Comparison of ENCODE assay signal across 8 cellular contexts in the genomic region with DNA sequence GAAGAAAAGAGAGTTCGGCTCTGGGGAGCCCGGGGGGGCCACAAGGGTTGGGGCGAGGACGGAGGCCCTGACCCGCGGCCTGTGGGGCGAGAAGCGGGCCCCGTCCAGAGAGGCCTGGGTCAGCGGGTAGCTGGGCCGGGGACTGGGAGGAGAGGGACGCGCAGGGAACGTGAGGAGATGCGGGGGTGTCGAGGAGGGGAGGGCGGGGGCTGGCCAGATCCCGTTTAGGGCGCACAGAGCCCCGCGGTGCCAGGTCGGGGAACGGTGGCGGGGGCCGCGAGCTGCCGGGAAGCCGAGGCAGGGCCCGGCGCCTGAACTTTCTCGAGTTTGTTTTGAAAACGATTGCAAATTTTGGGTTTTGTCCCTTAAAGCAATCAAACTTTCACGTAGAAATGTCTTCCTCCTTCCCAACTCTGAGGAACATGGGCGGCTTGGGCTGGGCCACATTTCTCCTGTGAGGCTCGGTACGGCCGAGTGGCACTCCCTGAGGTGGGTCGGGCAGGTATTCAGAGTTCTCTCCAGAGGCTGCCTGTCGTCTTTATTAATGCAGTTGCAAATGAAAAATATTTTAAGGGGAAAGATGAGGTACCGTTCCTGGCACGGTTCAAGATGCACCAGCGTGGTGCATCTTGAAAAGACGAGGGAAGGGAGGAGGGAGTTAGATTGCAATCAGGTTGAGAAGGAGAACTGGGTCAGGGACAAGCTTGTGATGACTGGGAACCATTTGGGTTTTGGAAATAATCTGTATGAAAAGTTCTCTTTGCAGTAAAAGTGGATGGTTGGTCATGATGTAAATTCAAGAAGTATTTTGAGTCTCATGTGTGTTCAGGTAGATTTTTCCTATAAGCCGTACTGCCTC. TPM values are rescaled to one million over a fixed set of nuclear protein-coding genes. Genes with fewer than 3 reads are reported as not detected.
DNase-seq lines count a peak whose midpoint lies in the region; ATAC-seq and TF ChIP-seq lines count a peak whose summit lies in the region.

No MANE protein-coding gene starts in this region.

- H3K27me3 ChIP-seq in GM23338 (ENCODE audit: insufficient read depth) (no peaks in the 10 kb centered on the region), SU-DHL-6 (ENCODE audit: low read length) (no peaks in the 10 kb centered on the region), lower lobe of right lung (ENCODE audit: low read depth) (no peaks in the 10 kb centered on the region)

- peaks cover 31% of the 10 kb centered on the region for H3K4me1 ChIP-seq in GM23338 (ENCODE audit: insufficient read depth)
- no peaks in the 10 kb centered on the region for H3K4me1 ChIP-seq in lower lobe of right lung

- H4K20me1 ChIP-seq in GM23338 (replicated peaks; ENCODE audit: insufficient read depth) (peaks cover 31% of the 10 kb centered on the region), SU-DHL-6 (ENCODE audit: low read depth, low read length) (peaks cover 9% of the 10 kb centered on the region)

- DNase-seq in AG08396 (ENCODE audit: low spot score) (peak; percentile 74), GM23338 (ENCODE audit: low spot score) (peak; percentile 50), lower lobe of right lung (peak; percentile 59), NCI-H1092 treated with DMSO at 0.1 percent for 48 hours (lab: John Stamatoyannopoulos, UW) (no peak)
- DNase-seq in stimulated activated naive CD8-positive, alpha-beta T cell treated with anti-CD3 and anti-CD28 coated beads, Interleukin-15, Interleukin-2, amounts not matched to agents 100 U/mL and 50 U/mL, for 24 hours: peak; percentile 34

- H3K79me2 ChIP-seq in GM23338 (replicated peaks; ENCODE audit: insufficient read depth): peaks cover 52% of the 10 kb centered on the region
- peaks cover 56% of the 10 kb centered on the region for H3K79me2 ChIP-seq in SU-DHL-6 (ENCODE audit: insufficient read depth, low read length)

- no peaks in the 10 kb centered on the region; the same call in 1 of the 3 replicates for H3K36me3 Mint-ChIP-seq in GM23338 (ENCODE audit: low read depth)
- H3K36me3 Mint-ChIP-seq in dendritic cell treated with granulocyte-macrophage colony-stimulating factor and Interleukin-4, amounts not matched to agents 40 ng/mL and 50 ng/mL, for 4 days (ENCODE audit: low read depth): peaks cover 10% of the 10 kb centered on the region

- peak overlapping the region; percentile 92; the same call in 1 of the 2 replicates for H3K27ac ChIP-seq in GM23338 (ENCODE audit: low read depth)
- no peak overlapping the region for H3K27ac ChIP-seq in SU-DHL-6 (ENCODE audit: low read depth, low read length)
- peak overlapping the region; percentile 67 for H3K27ac ChIP-seq in lower lobe of right lung

- H3K9me3 Mint-ChIP-seq in GM23338: no peaks in the 10 kb centered on the region; the same call in 2 of the 3 replicates
- no peaks in the 10 kb centered on the region for H3K9me3 Mint-ChIP-seq in dendritic cell treated with granulocyte-macrophage colony-stimulating factor and Interleukin-4, amounts not matched to agents 40 ng/mL and 50 ng/mL, for 4 days

- H3K9me2 ChIP-seq in GM23338 (ENCODE audit: insufficient read depth): no peaks in the 10 kb centered on the region
- H3K9me2 ChIP-seq in SU-DHL-6 (replicated peaks; ENCODE audit: insufficient read depth, low read length): no peaks in the 10 kb centered on the region

- no peaks in the 10 kb centered on the region for H3K36me3 ChIP-seq in GM23338 (ENCODE audit: insufficient read depth)
- no peaks in the 10 kb centered on the region for H3K36me3 ChIP-seq in SU-DHL-6 (ENCODE audit: low read length)
- H3K36me3 ChIP-seq in lower lobe of right lung: no peaks in the 10 kb centered on the region

- TF ChIP-seq CTCF in GM23338 (conservative IDR thresholded peaks at IDR 0.05; ENCODE audit: low read depth in 2 of 2) (no peak), SU-DHL-6 (IDR thresholded peaks at IDR 0.05; ENCODE audit: insufficient read depth, low read length, poor library complexity, severe bottlenecking) (no peak), lower lobe of right lung (IDR thresholded peaks at IDR 0.05) (no peak)

- H3K27ac Mint-ChIP-seq in GM23338: no peak overlapping the region; the same call in 1 of the 2 replicates
- H3K27ac Mint-ChIP-seq in dendritic cell treated with granulocyte-macrophage colony-stimulating factor and Interleukin-4, amounts not matched to agents 40 ng/mL and 50 ng/mL, for 4 days: peak overlapping the region; percentile 87

- H3K4me3 Mint-ChIP-seq in GM23338: peak overlapping the region; percentile 87
- peak overlapping the region; percentile 97 for H3K4me3 Mint-ChIP-seq in dendritic cell treated with granulocyte-macrophage colony-stimulating factor and Interleukin-4, amounts not matched to agents 40 ng/mL and 50 ng/mL, for 4 days

- H3K4me3 ChIP-seq in GM23338: peak overlapping the region; percentile 84
- peak overlapping the region; percentile 73 for H3K4me3 ChIP-seq in SU-DHL-6 (ENCODE audit: insufficient read depth, low read length, poor library complexity, severe bottlenecking)
- peak overlapping the region; percentile 94 for H3K4me3 ChIP-seq in lower lobe of right lung

- intact Hi-C loops in dendritic cell treated with granulocyte-macrophage colony-stimulating factor and Interleukin-4, amounts not matched to agents 40 ng/mL and 50 ng/mL, for 4 days (cut with micrococcal nuclease): no loop called here
- intact Hi-C loops in lower lobe of right lung (cut with DNase I): no loop called here

- H2AFZ ChIP-seq in GM23338 (peak overlapping the region; percentile 94), SU-DHL-6 (ENCODE audit: low read depth, low read length, severe bottlenecking) (peak overlapping the region; percentile 99)

- H3K4me2 ChIP-seq in GM23338: peak overlapping the region; percentile 85
- peak overlapping the region; percentile 75 for H3K4me2 ChIP-seq in SU-DHL-6 (ENCODE audit: low read depth, low read length, poor library complexity, severe bottlenecking)

- peaks cover 35% of the 10 kb centered on the region for H3K4me1 Mint-ChIP-seq in GM23338
- H3K4me1 Mint-ChIP-seq in dendritic cell treated with granulocyte-macrophage colony-stimulating factor and Interleukin-4, amounts not matched to agents 40 ng/mL and 50 ng/mL, for 4 days (ENCODE audit: low read depth): peaks cover 24% of the 10 kb centered on the region

- H3K27me3 Mint-ChIP-seq in GM23338 (ENCODE audit: insufficient read depth, low read depth, poor library complexity): peaks cover 6% of the 10 kb centered on the region
- peaks cover 14% of the 10 kb centered on the region for H3K27me3 Mint-ChIP-seq in dendritic cell treated with granulocyte-macrophage colony-stimulating factor and Interleukin-4, amounts not matched to agents 40 ng/mL and 50 ng/mL, for 4 days

- H3K9me3 ChIP-seq in SU-DHL-6 (ENCODE audit: insufficient read depth, low read length) (no peaks in the 10 kb centered on the region), lower lobe of right lung (no peaks in the 10 kb centered on the region)

- ATAC-seq in GM23338 (peak; percentile 59), lower lobe of right lung (peak; percentile 69 to 72), GM21786 (IDR thresholded peaks at IDR 0.05; ENCODE audit: unreplicated experiment) (no peak)
- peak; percentile 8 for ATAC-seq in stimulated activated naive CD8-positive, alpha-beta T cell treated with anti-CD3 and anti-CD28 coated beads, Interleukin-15, Interleukin-2, amounts not matched to agents 100 U/mL and 50 U/mL, for 24 hours

- H3K9ac ChIP-seq in SU-DHL-6 (ENCODE audit: low read length): peak overlapping the region; percentile 80

- no peaks in the 10 kb centered on the region for H3F3A ChIP-seq in GM23338 (replicated peaks; ENCODE audit: low read depth)
- no peaks in the 10 kb centered on the region for H3F3A ChIP-seq in SU-DHL-6 (ENCODE audit: insufficient read depth)

TF ChIP-seq in GM23338, 12 proteins besides CTCF, POLR2A, EP300 and RAD21 (continues in another document):
- TF ChIP-seq ZNF331 (CRISPR knock-in tag; IDR thresholded peaks at IDR 0.05; ENCODE audit: low read depth): no peak

RNA-seq across cellular contexts. Expression of a gene that starts 1.0 kb away (rescaled TPM):
- total RNA-seq in GM23338 (2014; rRNA removed; shearing (Covaris generic)): 35.1 and 41.6 TPM in 2 replicates
- polyA plus RNA-seq in GM23338 (2016; fragmentation: Nextera tagmentation; extraction: Ambion mirVana): 48.9 and 55.2 TPM in 2 replicates
- 13.1 TPM for total RNA-seq in lower lobe of right lung
